Comparison of ENCODE assay signal across 1 cellular context in genomic region chr7:140231779-140232491, GRCh38.
TF ChIP-seq lines count a peak whose summit lies in the region.

No MANE protein-coding gene starts in this region.

TF ChIP-seq in GM23338, 12 proteins besides CTCF, POLR2A, EP300 and RAD21 (continued from another document):
- TF ChIP-seq ZNF462 (CRISPR knock-in tag; IDR thresholded peaks at IDR 0.05): no peak
- TF ChIP-seq ZNF331 (CRISPR knock-in tag; IDR thresholded peaks at IDR 0.05; ENCODE audit: low read depth): no peak
- TF ChIP-seq CREB1 (CRISPR knock-in tag; IDR thresholded peaks at IDR 0.05; ENCODE audit: low read depth): no peak
